Comparison of ENCODE assay signal across 26 cellular contexts in genomic region chr9:123089040-123089439, GRCh38. TPM values are rescaled to one million over a fixed set of nuclear protein-coding genes. Genes with fewer than 3 reads are reported as not detected.
DNase-seq lines count a peak whose midpoint lies in the region; ATAC-seq, FAIRE-seq and TF ChIP-seq lines count a peak whose summit lies in the region.
"Had no signal": no experiment of that assay in that cellular context is flagged by ENCODE, and none has a peak within 500 bp of the region (broad histone marks: within the 10 kb centered on the region; RNA-seq: fewer than 3 reads in every experiment).

No MANE protein-coding gene starts in this region.

- H3K27me3 ChIP-seq in right lobe of liver (no peaks in the 10 kb centered on the region), HepG2 (ENCODE audit: control insufficient read depth in 1 of 2, insufficient read depth in 2 of 2, low read length in 2 of 2) (no peaks in the 10 kb centered on the region)
- H3K27me3 ChIP-seq: SJSA1, testis had no signal

- POLR2A ChIA-PET in HepG2 (lab: Yijun Ruan, JAX) = no interaction called here

- no peak overlapping the region for H2AFZ ChIP-seq in HepG2 (ENCODE audit: low read length)

- BruUV-seq in HepG2 (replicated peaks; lab: Mats Ljungman, UMichigan) = no TSS peak

- H3K27ac ChIP-seq in right lobe of liver (no peak overlapping the region), HepG2 (ENCODE audit: extremely low read length, insufficient read depth, low read length) (no peak overlapping the region)
- H3K27ac ChIP-seq: SJSA1, testis had no signal

- WGBS in right lobe of liver (ENCODE audit: insufficient coverage, low coverage, low lambda C conversion rate, missing lambda C conversion rate) = 67% methylated on average over 1 of the region's 1 CpG
- WGBS in HepG2 (ENCODE audit: low lambda C conversion rate) = 91% methylated on average over 1 of the region's 1 CpG

- CTCF ChIA-PET in HepG2 (lab: Yijun Ruan, JAX; ENCODE audit: low intra/inter-chr PET ratio, low total read pairs) = no interaction called here

- H3K36me3 ChIP-seq in right lobe of liver = peaks cover 0 to 12% (median 4%) of the 10 kb centered on the region in 4 donors
- H3K36me3 ChIP-seq in HepG2 (replicated peaks in 1 of 2; ENCODE audit: control insufficient read depth in 1 of 2, insufficient read depth in 2 of 2, low read length in 2 of 2) = peaks cover 12 to 38% of the 10 kb centered on the region in 2 experiments

- FAIRE-seq in HepG2 (lab: Jason Lieb, UNC) = no peak
- FAIRE-seq: astrocyte, G401.6 had no signal

- intact Hi-C loops in right lobe of liver (cut with DNase I) (loop anchor here in 1 of 2 donors (10.0 kb wide), 1 partner anchor 256 kb away; no protein-coding TSS in a partner anchor), HepG2 (cut with micrococcal nuclease; ENCODE audit: unreplicated experiment) (loop anchor here (10.0 kb wide), 1 partner anchor 236 kb away; no protein-coding TSS in a partner anchor)

- H3K79me2 ChIP-seq in HepG2 (ENCODE audit: insufficient read depth, low read length) = no peaks in the 10 kb centered on the region

- ATAC-seq in right lobe of liver = peak in 3 of 4 donors; percentile 38 to 66 (median 47)
- no peak for ATAC-seq in HepG2
- ATAC-seq in left lobe of liver = peak; percentile 65
- no peak for ATAC-seq in GM21723 (IDR thresholded peaks at IDR 0.05; ENCODE audit: unreplicated experiment)
- ATAC-seq: activated CD4-positive, alpha-beta T cell treated with anti-CD3 and anti-CD28 coated beads for 36 hours; activated naive CD4-positive, alpha-beta T cell treated with anti-CD3 and anti-CD28 coated beads, Interleukin-2, amount 50 U/mL, for 72 hours; Panc1 had no signal

- H3K4me1 ChIP-seq in right lobe of liver (peaks cover 0 to 23% (median 0%) of the 10 kb centered on the region in 4 donors), HepG2 (ENCODE audit: insufficient read depth, low read length) (peaks cover 34% of the 10 kb centered on the region)
- H3K4me1 ChIP-seq: SJSA1, testis had no signal

- no peaks in the 10 kb centered on the region for H4K20me1 ChIP-seq in HepG2 (ENCODE audit: insufficient read depth, low read length)

- no peak overlapping the region for H3K4me2 ChIP-seq in HepG2 (ENCODE audit: low read depth, low read length)
- H3K4me2 ChIP-seq: smooth muscle cell had no signal

- no peak overlapping the region for H3K9ac ChIP-seq in HepG2 (ENCODE audit: insufficient read depth, low read depth, low read length)

- DNase-seq in right lobe of liver (no peak), HepG2 (ENCODE audit: low spot score) (no peak), NAMALWA (ENCODE audit: low spot score) (peak; percentile 36), left lobe of liver (ENCODE audit: low spot score) (no peak), SIG-M5 (lab: John Stamatoyannopoulos, UW) (no peak)
- no peak for DNase-seq in stimulated activated naive CD4-positive, alpha-beta T cell (lab: John Stamatoyannopoulos, UW)
- DNase-seq: activated CD4-positive, alpha-beta T cell treated with anti-CD3 and anti-CD28 coated beads for 36 hours; cerebellar nuclear complex; DMS153; IMR-90; mesendoderm; NCI-H1436; NCI-H2107; NCI-H446; nucleus accumbens; stimulated activated CD4-positive, alpha-beta T cell treated with anti-CD3 and anti-CD28 coated beads, Interleukin-2, amount 100 ng/mL, for 24 hours; testis had no signal

- no peak for TF ChIP-seq POLR2A in right lobe of liver (IDR thresholded peaks at IDR 0.05)
- TF ChIP-seq POLR2A in HepG2 (IDR thresholded peaks at IDR 0.05; ENCODE audit: insufficient read depth in 1 of 2, low read depth in 2 of 2, low read length in 2 of 2) = no peak

- TF ChIP-seq EP300 in HepG2 (IDR thresholded peaks at IDR 0.05; ENCODE audit: low read depth in 2 of 2, low read length in 2 of 2) = no peak
- no peak for TF ChIP-seq EP300 in HepG2 (CRISPR knock-in tag; IDR thresholded peaks at IDR 0.05; ENCODE audit: borderline replicate concordance)

- in situ Hi-C loops in HepG2 (cut with HindIII; ENCODE audit: extremely low pct_ligation_motif_present, low pct_unique_long_range_greater_than_20kb) = no loop called here

- TF ChIP-seq CTCF in right lobe of liver (IDR thresholded peaks at IDR 0.05) = no peak
- no peak for TF ChIP-seq CTCF in HepG2 (CRISPR knock-in tag; IDR thresholded peaks at IDR 0.05)

- no peaks in the 10 kb centered on the region for H3K9me3 ChIP-seq in right lobe of liver
- no peaks in the 10 kb centered on the region for H3K9me3 ChIP-seq in HepG2 (ENCODE audit: low read length)
- H3K9me3 ChIP-seq: SJSA1, testis had no signal

- no peak for TF ChIP-seq RAD21 in HepG2 (CRISPR knock-in tag; IDR thresholded peaks at IDR 0.05)

- H3K4me3 ChIP-seq in right lobe of liver (no peak overlapping the region), HepG2 (replicated peaks in 1 of 3; ENCODE audit: insufficient read depth in 1 of 3, low read depth in 2 of 3, low read length in 3 of 3) (no peak overlapping the region)
- H3K4me3 ChIP-seq: SJSA1, smooth muscle cell, testis had no signal

TF ChIP-seq in HepG2, 621 proteins besides CTCF, POLR2A, EP300 and RAD21:
- TF ChIP-seq POLR2G (IDR thresholded peaks at IDR 0.05; ENCODE audit: low read depth, low read length) (no peak), FOSL2 (CRISPR knock-in tag; IDR thresholded peaks at IDR 0.05) (no peak), HCFC1 (IDR thresholded peaks at IDR 0.05; ENCODE audit: low read depth, low read length) (no peak), MAX (IDR thresholded peaks at IDR 0.05) (no peak), SATB2 (CRISPR knock-in tag; IDR thresholded peaks at IDR 0.05) (no peak)

RNA-seq across cellular contexts. Expression of gene GPR21, which starts 55.6 kb away (rescaled TPM):
- total RNA-seq in right lobe of liver (under 1 TPM in 4 of 6 experiments, not detected in 2; 0.44 to 0.68 (median 0.54) TPM), HepG2 (2016; rRNA removed; fragmentation: Illumina TruSeq; extraction: Trizol) (0.29 TPM in 1 of 2 replicates, not detected in the other), left lobe of liver (0.55 TPM)
- not detected in 2 replicates for total RNA-seq in HepG2 (2016; cell fraction: cytosol; rRNA removed; fragmentation: Illumina TruSeq; extraction: Trizol; ENCODE audit: low read depth)
- total RNA-seq in HepG2 (2016; cell fraction: insoluble cytoplasmic fraction; rRNA removed; fragmentation: Illumina TruSeq; extraction: Trizol) = 0.41 TPM in 1 of 2 replicates, not detected in the other
- total RNA-seq in HepG2 (2016; cell fraction: membrane; rRNA removed; fragmentation: Illumina TruSeq; extraction: Trizol) = not detected in 2 replicates
- total RNA-seq in HepG2 (2016; cell fraction: nucleus; rRNA removed; fragmentation: Illumina TruSeq; extraction: Trizol) = 0.72 and 1.3 TPM in 2 replicates
- 0.18 and 0.32 TPM in 2 replicates for polyA plus RNA-seq in HepG2 (2011; rRNA removed)
- not detected in 2 replicates for polyA plus RNA-seq in HepG2 (2011; cell fraction: cytosol; rRNA removed)
- 1.7 TPM in 2 replicates for polyA plus RNA-seq in HepG2 (2011; cell fraction: nucleus; rRNA removed)
- polyA plus RNA-seq in HepG2 (2012) = 0.13 TPM in 1 of 2 replicates, not detected in the other
- not detected in 2 replicates for polyA plus RNA-seq in HepG2 (2016; cell fraction: cytosol; fragmentation: Illumina TruSeq; extraction: Trizol; ENCODE audit: low read depth)
- not detected in 2 replicates for polyA plus RNA-seq in HepG2 (2016; cell fraction: insoluble cytoplasmic fraction; fragmentation: Illumina TruSeq; extraction: Trizol; ENCODE audit: low read depth)
- polyA plus RNA-seq in HepG2 (2016; cell fraction: membrane; fragmentation: Illumina TruSeq; extraction: Trizol; ENCODE audit: low read depth) = not detected in 2 replicates
- not detected in 2 replicates for polyA plus RNA-seq in HepG2 (2016; cell fraction: nucleus; fragmentation: Illumina TruSeq; extraction: Trizol; ENCODE audit: insufficient read depth, low read depth)
- 14.0 and 21.7 TPM in 2 replicates for polyA minus RNA-seq in HepG2 (2011; rRNA and poly(A)+ RNA removed; ENCODE audit: low replicate concordance)
- polyA minus RNA-seq in HepG2 (2011; cell fraction: cytosol; rRNA and poly(A)+ RNA removed) = 0.49 TPM in 1 of 2 replicates, not detected in the other
- 30.3 and 35.8 TPM in 2 replicates for polyA minus RNA-seq in HepG2 (2011; cell fraction: nucleus; rRNA and poly(A)+ RNA removed)
- total RNA-seq: epithelial cell of proximal tubule, myocyte, SJSA1 had no signal
- polyA plus RNA-seq: IMR-90, smooth muscle cell had no signal

Comparison
In these comparisons a context has a peak if more than half of its experiments do, and no peak if none do; other contexts are left out.
1. ATAC-seq: peak in right lobe of liver (3 of 4) and left lobe of liver (single experiment); none in HepG2 (single experiment) and GM21723 (single experiment).